ENCODE assay signal across 9 cellular contexts in genomic region chr1:155175927-155176371, GRCh38. TPM values are rescaled to one million over a fixed set of nuclear protein-coding genes. Genes with fewer than 3 reads are reported as not detected.
DNase-seq lines count a peak whose midpoint lies in the region; ATAC-seq and TF ChIP-seq lines count a peak whose summit lies in the region.
"Had no signal": no experiment of that assay in that cellular context is flagged by ENCODE, and none has a peak within 500 bp of the region (broad histone marks: within the 10 kb centered on the region; RNA-seq: fewer than 3 reads in every experiment).

No MANE protein-coding gene starts in this region.

- no peak for TF ChIP-seq POLR2A in adrenal gland (IDR thresholded peaks at IDR 0.05)

- TF ChIP-seq CTCF in adrenal gland (IDR thresholded peaks at IDR 0.05) = no peak
- no peak for TF ChIP-seq CTCF in psoas muscle (IDR thresholded peaks at IDR 0.05)

- peak; percentile 41 for DNase-seq in activated CD4-positive, alpha-beta T cell treated with anti-CD3 and anti-CD28 coated beads for 48 hours
- no peak for DNase-seq in activated CD4-positive, alpha-beta T cell treated with anti-CD3 and anti-CD28 coated beads for 4 hours
- DNase-seq in MV-4-11 (lab: John Stamatoyannopoulos, UW) = peak; percentile 23
- DNase-seq in adrenal gland = peak in 4 of 7 donors; percentile 17 to 63 (median 26)
- DNase-seq in stimulated activated naive CD8-positive, alpha-beta T cell treated with anti-CD3 and anti-CD28 coated beads, Interleukin-15, amount 100 ng/mL, for 72 hours = peak; percentile 42 to 57
- DNase-seq in NCI-H187 treated with DMSO at 0.1 percent for 48 hours (lab: John Stamatoyannopoulos, UW) = no peak
- no peak for DNase-seq in NCI-H446 treated with DMSO at 0.1 percent for 48 hours (lab: John Stamatoyannopoulos, UW)
- DNase-seq in psoas muscle = no peak

- H3K9me3 ChIP-seq in adrenal gland (replicated peaks in 1 of 3) = no peaks in the 10 kb centered on the region
- no peaks in the 10 kb centered on the region for H3K9me3 ChIP-seq in psoas muscle

- H3K4me1 ChIP-seq in adrenal gland (replicated peaks in 1 of 2) (peaks cover 7 to 18% of the 10 kb centered on the region in 2 donors), psoas muscle (peaks cover 6% of the 10 kb centered on the region)

- no peaks in the 10 kb centered on the region for H3K27me3 ChIP-seq in adrenal gland
- peaks cover 0 to 13% (median 10%) of the 10 kb centered on the region in 3 donors for H3K27me3 ChIP-seq in psoas muscle (ENCODE audit: insufficient read depth in 3 of 3, low read length in 2 of 3)

- ATAC-seq in stimulated activated naive CD8-positive, alpha-beta T cell treated with anti-CD3 and anti-CD28 coated beads, Interleukin-15, amount 100 ng/mL, for 72 hours = peak; percentile 31
- no peak for ATAC-seq in psoas muscle

- WGBS in adrenal gland, 4 donors = 63 to 84% (median 73%) methylated on average over 1 to 9 of the region's 9 CpGs
- WGBS in psoas muscle, 3 donors = 83 to 90% (median 86%) methylated on average over 9 of the region's 9 CpGs

- peak overlapping the region in 1 of 2 donors; percentile 40 for H3K27ac Mint-ChIP-seq in stimulated activated naive CD8-positive, alpha-beta T cell treated with anti-CD3 and anti-CD28 coated beads, Interleukin-15, amount 100 ng/mL, for 72 hours

- intact Hi-C loops in adrenal gland (cut with DNase I) (no loop called here), psoas muscle (cut with DNase I) (loop anchor here (5.0 kb wide), 1 partner anchor 51 kb away; no protein-coding TSS in a partner anchor)

- peaks cover 61% of the 10 kb centered on the region for H3K4me1 Mint-ChIP-seq in stimulated activated naive CD8-positive, alpha-beta T cell treated with anti-CD3 and anti-CD28 coated beads, Interleukin-15, amount 100 ng/mL, for 72 hours

- H3K27ac ChIP-seq in adrenal gland (no peak overlapping the region), psoas muscle (no peak overlapping the region)
- H3K27ac ChIP-seq: PC-9 had no signal

- H3K27me3 Mint-ChIP-seq in stimulated activated naive CD8-positive, alpha-beta T cell treated with anti-CD3 and anti-CD28 coated beads, Interleukin-15, amount 100 ng/mL, for 72 hours = no peaks in the 10 kb centered on the region

- H3K36me3 ChIP-seq in adrenal gland (replicated peaks in 1 of 2) (no peaks in the 10 kb centered on the region), psoas muscle (ENCODE audit: insufficient read depth in 1 of 2, low read depth in 1 of 2) (peaks cover 0 to 5% of the 10 kb centered on the region in 2 donors)

- H3K4me3 Mint-ChIP-seq in stimulated activated naive CD8-positive, alpha-beta T cell treated with anti-CD3 and anti-CD28 coated beads, Interleukin-15, amount 100 ng/mL, for 72 hours = peak overlapping the region; percentile 5 to 31

- H3K4me3 ChIP-seq in adrenal gland (no peak overlapping the region), psoas muscle (no peak overlapping the region)
- H3K4me3 ChIP-seq: PC-9 had no signal

- H3K9me3 Mint-ChIP-seq in stimulated activated naive CD8-positive, alpha-beta T cell treated with anti-CD3 and anti-CD28 coated beads, Interleukin-15, amount 100 ng/mL, for 72 hours = no peaks in the 10 kb centered on the region

RNA-seq across cellular contexts. Expression of gene TRIM46, which starts 2.3 kb away (rescaled TPM):
- total RNA-seq in adrenal gland (under 1 TPM in 6 of 8 donors, not detected in 2; 0.19 to 0.96 (median 0.55) TPM), psoas muscle (under 1 TPM in 2 of 4 donors, not detected in 2; 0.15 to 0.16 TPM)
- polyA plus RNA-seq in adrenal gland (1 to 10 TPM in 2 of 3 donors, under 1 TPM in 1; 0.38 to 5.6 (median 1.2) TPM), psoas muscle (under 1 TPM in 2 of 3 donors, not detected in 1; 0.03 TPM)

RNA-seq across cellular contexts. Expression of gene KRTCAP2, which starts 2.8 kb away (rescaled TPM):
- 100 to 1,000 TPM in 7 of 8 donors, 10 to 100 TPM in 1; 76.1 to 252 (median 169) TPM for total RNA-seq in adrenal gland
- polyA plus RNA-seq in adrenal gland = 100 to 1,000 TPM; 383 to 806 (median 704) TPM
- 100 to 1,000 TPM; 115 to 152 (median 118) TPM for total RNA-seq in psoas muscle
- polyA plus RNA-seq in psoas muscle = 100 to 1,000 TPM; 137 to 171 (median 149) TPM

RNA-seq across cellular contexts. Expression of gene THBS3, which starts 31.7 kb away (rescaled TPM):
- total RNA-seq in adrenal gland (10 to 100 TPM in 6 of 8 donors, 1 to 10 TPM in 2; 7.1 to 38.6 (median 16.1) TPM), psoas muscle (1 to 10 TPM; 3.1 to 8.1 (median 4.5) TPM)
- polyA plus RNA-seq in adrenal gland (100 to 1,000 TPM in 1 of 3 donors, 10 to 100 TPM in 1, 1 to 10 TPM in 1; 9.6 to 147 (median 71.3) TPM), psoas muscle (1 to 10 TPM; 2.8 to 3.5 (median 2.8) TPM)

RNA-seq across cellular contexts. Expression of gene MTX1, which starts 32.5 kb away (rescaled TPM):
- total RNA-seq in adrenal gland (10 to 100 TPM; 39.2 to 83.8 (median 45.5) TPM), psoas muscle (10 to 100 TPM in 3 of 4 donors, 1 to 10 TPM in 1; 8.1 to 17.7 (median 14.0) TPM)
- polyA plus RNA-seq in adrenal gland (100 to 1,000 TPM in 1 of 3 donors, 10 to 100 TPM in 2; 26.7 to 111 (median 79.8) TPM), psoas muscle (10 to 100 TPM; 25.8 to 47.1 (median 27.4) TPM)

RNA-seq across cellular contexts. Expression of gene DPM3, which starts 35.6 kb away (rescaled TPM):
- 100 to 1,000 TPM; 136 to 192 (median 163) TPM for total RNA-seq in adrenal gland
- polyA plus RNA-seq in adrenal gland = 1,000 to 10,000 TPM in 2 of 3 donors, 1 to 10 TPM in 1; 6.8 to 1,427 (median 1,371) TPM
- total RNA-seq in psoas muscle = 10 to 100 TPM; 47.0 to 54.5 (median 50.0) TPM
- 100 to 1,000 TPM; 110 to 123 (median 122) TPM for polyA plus RNA-seq in psoas muscle

Comparison
In these comparisons a context has a peak if more than half of its experiments do, and no peak if none do; other contexts are left out.
1. DNase-seq: peak in activated CD4-positive, alpha-beta T cell treated with anti-CD3 and anti-CD28 coated beads for 48 hours (single experiment), MV-4-11 (single experiment), adrenal gland (4 of 7) and stimulated activated naive CD8-positive, alpha-beta T cell treated with anti-CD3 and anti-CD28 coated beads, Interleukin-15, amount 100 ng/mL, for 72 hours (2 of 2); none in activated CD4-positive, alpha-beta T cell treated with anti-CD3 and anti-CD28 coated beads for 4 hours (0 of 2), NCI-H187 treated with DMSO at 0.1 percent for 48 hours (single experiment), NCI-H446 treated with DMSO at 0.1 percent for 48 hours (single experiment) and psoas muscle (0 of 2).
2. intact Hi-C loops: an anchor here in psoas muscle (5.0 kb wide); none called in adrenal gland.